Comparison of ENCODE assay signal across 27 cellular contexts in genomic region chr6:162684961-162685360, GRCh38. TPM values are rescaled to one million over a fixed set of nuclear protein-coding genes. Genes with fewer than 3 reads are reported as not detected.
"Had no signal": no experiment of that assay in that cellular context is flagged by ENCODE, and none has a peak within 500 bp of the region (broad histone marks: within the 10 kb centered on the region; RNA-seq: fewer than 3 reads in every experiment).

No MANE protein-coding gene starts in this region.

- H3K36me3 ChIP-seq: brain microvascular endothelial cell, esophagus muscularis mucosa, gastroesophageal sphincter, pancreas, prostate gland, uterus had no signal

- H3K9me3 ChIP-seq: esophagus muscularis mucosa, gastroesophageal sphincter, pancreas, prostate gland, uterus had no signal

- H3K4me3 ChIP-seq: esophagus muscularis mucosa, gastroesophageal sphincter, pancreas, prostate gland, uterus had no signal

- ATAC-seq: activated T-cell treated with anti-CD3 and anti-CD28 coated beads, Interleukin-2, amount 50 U/mL, for 4 hours; activated T-helper 17 cell treated with anti-CD3 and anti-CD28 coated beads, Interleukin-2, amount 50 U/mL, for 72 hours; effector memory CD8-positive, alpha-beta T cell; gastroesophageal sphincter; left colon; naive thymus-derived CD4-positive, alpha-beta T cell; pancreas; WTC11 had no signal

- H3K27ac ChIP-seq: brain microvascular endothelial cell, esophagus muscularis mucosa, gastroesophageal sphincter, pancreas, prostate gland, uterus had no signal

- DNase-seq: activated CD4-positive, alpha-beta memory T cell treated with anti-CD3 and anti-CD28 coated beads, Interleukin-2, amount 10 ng/mL, durations not matched to agents 7 days and 5 days; activated CD4-positive, alpha-beta T cell treated with anti-CD3 and anti-CD28 coated beads for 1 hour; activated CD4-positive, alpha-beta T cell treated with anti-CD3 and anti-CD28 coated beads, Interleukin-2, amount 10 ng/mL, durations not matched to agents 7 days and 5 days; activated gamma-delta T cell treated with Interleukin-2 at 50 U/mL for 16 hours; activated naive CD4-positive, alpha-beta T cell treated with anti-CD3 and anti-CD28 coated beads, Interleukin-2, amount 50 U/mL, for 16 hours; activated T-cell treated with anti-CD3 and anti-CD28 coated beads, Interleukin-2, amount 50 U/mL, for 4 hours; amniotic stem cell; brain microvascular endothelial cell; caudate nucleus; cortex of kidney; effector memory CD8-positive, alpha-beta T cell; hippocampal formation; kidney; left colon; midbrain; naive thymus-derived CD4-positive, alpha-beta T cell; pancreas; retina; stimulated activated CD4-positive, alpha-beta T cell treated with anti-CD3 and anti-CD28 coated beads, Interleukin-2, amount 100 ng/mL, for 48 hours; T-helper 2 cell; uterus had no signal

- H3K27me3 ChIP-seq: brain microvascular endothelial cell, esophagus muscularis mucosa, gastroesophageal sphincter, pancreas, uterus had no signal

- H3K4me1 ChIP-seq: pancreas, prostate gland had no signal

RNA-seq across cellular contexts. Expression of gene PACRG, which starts 42.8 kb away (rescaled TPM):
- total RNA-seq: activated CD4-positive, alpha-beta memory T cell treated with anti-CD3 and anti-CD28 coated beads, Interleukin-2, amount 10 ng/mL, durations not matched to agents 7 days and 5 days; activated T-cell treated with anti-CD3 and anti-CD28 coated beads, Interleukin-2, amount 50 U/mL, for 4 hours; activated T-helper 17 cell treated with anti-CD3 and anti-CD28 coated beads, Interleukin-2, amount 50 U/mL, for 72 hours; astrocyte had no signal
